In genomic region chr22:46335201-46336118, GRCh38 we compare ENCODE assay signal across 1 cellular context.
A peak's percentile ranks its signal among the peaks of the same experiment; 100 is the strongest.
TF ChIP-seq lines count a peak whose summit lies in the region.

TSS of gene TRMU (plus strand) at chr22:46335714. CDS start at chr22:46335765, 51 bp downstream.

TF ChIP-seq in HepG2, 621 proteins besides CTCF, POLR2A, EP300 and RAD21 (continued from another document and continues in another):
- TF ChIP-seq ZBED4 (CRISPR knock-in tag; IDR thresholded peaks at IDR 0.05; ENCODE audit: borderline replicate concordance), result peak; percentile 89
- no peak for TF ChIP-seq BCLAF1 (IDR thresholded peaks at IDR 0.05)
- TF ChIP-seq MBD4 (IDR thresholded peaks at IDR 0.05; ENCODE audit: borderline replicate concordance, low read length), result no peak
- TF ChIP-seq ZBTB40 (IDR thresholded peaks at IDR 0.05), result peak; percentile 88
- peak; percentile 88 for TF ChIP-seq ZBTB40 (CRISPR knock-in tag; IDR thresholded peaks at IDR 0.05)
- peak; percentile 90 for TF ChIP-seq TARDBP (CRISPR knock-in tag; IDR thresholded peaks at IDR 0.05)
- no peak for TF ChIP-seq TBL1XR1 (IDR thresholded peaks at IDR 0.05; ENCODE audit: borderline replicate concordance, low read length, partially characterized antibody)
- no peak for TF ChIP-seq RNF219 (CRISPR knock-in tag; IDR thresholded peaks at IDR 0.05)
- peak; percentile 79; the same call in 1 of the 2 replicates for TF ChIP-seq ZNF740 (CRISPR knock-in tag; IDR thresholded peaks at IDR 0.05)
- TF ChIP-seq AFF4 (CRISPR knock-in tag; IDR thresholded peaks at IDR 0.05), result no peak
- TF ChIP-seq SNRNP70 (IDR thresholded peaks at IDR 0.05; ENCODE audit: low read depth, low read length), result no peak
- peak; percentile 39; the same call in 1 of the 2 replicates for TF ChIP-seq FOXM1 (CRISPR knock-in tag; IDR thresholded peaks at IDR 0.05)
- peak; percentile 99 for TF ChIP-seq ZFX (CRISPR knock-in tag; IDR thresholded peaks at IDR 0.05; ENCODE audit: low read depth)
- no peak for TF ChIP-seq RFX3 (CRISPR knock-in tag; IDR thresholded peaks at IDR 0.05)
- TF ChIP-seq KLF12 (CRISPR knock-in tag; IDR thresholded peaks at IDR 0.05; ENCODE audit: borderline replicate concordance), result 0 out of 2 replicates have a peak, but pooled peaks have one; percentile 60
- TF ChIP-seq BATF2 (CRISPR knock-in tag; IDR thresholded peaks at IDR 0.05), result no peak
- no peak for TF ChIP-seq HNRNPH1 (optimal IDR thresholded peaks at IDR 0.05; ENCODE audit: low read depth, low read length)
- peak; percentile 96 for TF ChIP-seq CAMTA2 (CRISPR knock-in tag; IDR thresholded peaks at IDR 0.05; ENCODE audit: borderline replicate concordance)
- TF ChIP-seq KLF6 (CRISPR knock-in tag; IDR thresholded peaks at IDR 0.05), result no peak; the same call in 1 of the 2 replicates
- TF ChIP-seq ZNF709 (CRISPR knock-in tag; IDR thresholded peaks at IDR 0.05), result peak; percentile 95
- TF ChIP-seq KMT2B (CRISPR knock-in tag; IDR thresholded peaks at IDR 0.05), result peak; percentile 91
- TF ChIP-seq SP140L (CRISPR knock-in tag; IDR thresholded peaks at IDR 0.05; ENCODE audit: borderline replicate concordance), result 0 out of 2 replicates have a peak, but pooled peaks have one; percentile 63
- TF ChIP-seq ZNF580 (CRISPR knock-in tag; IDR thresholded peaks at IDR 0.05; ENCODE audit: borderline replicate concordance, low read depth), result peak; percentile 92; the same call in 1 of the 2 replicates
- TF ChIP-seq KDM4B (CRISPR knock-in tag; IDR thresholded peaks at IDR 0.05), result peak; percentile 93
- TF ChIP-seq REL (CRISPR knock-in tag; conservative IDR thresholded peaks at IDR 0.05), result no peak; the same call in 1 of the 2 replicates
- peak; percentile 58 for TF ChIP-seq BORCS8-MEF2B (CRISPR knock-in tag; IDR thresholded peaks at IDR 0.05)
- peak; percentile 45; the same call in 1 of the 2 replicates for TF ChIP-seq ZNF7 (CRISPR knock-in tag; IDR thresholded peaks at IDR 0.05)
- no peak for TF ChIP-seq SSRP1 (CRISPR knock-in tag; IDR thresholded peaks at IDR 0.05)
